23 cellular contexts compared by ENCODE assay signal in the genomic region with DNA sequence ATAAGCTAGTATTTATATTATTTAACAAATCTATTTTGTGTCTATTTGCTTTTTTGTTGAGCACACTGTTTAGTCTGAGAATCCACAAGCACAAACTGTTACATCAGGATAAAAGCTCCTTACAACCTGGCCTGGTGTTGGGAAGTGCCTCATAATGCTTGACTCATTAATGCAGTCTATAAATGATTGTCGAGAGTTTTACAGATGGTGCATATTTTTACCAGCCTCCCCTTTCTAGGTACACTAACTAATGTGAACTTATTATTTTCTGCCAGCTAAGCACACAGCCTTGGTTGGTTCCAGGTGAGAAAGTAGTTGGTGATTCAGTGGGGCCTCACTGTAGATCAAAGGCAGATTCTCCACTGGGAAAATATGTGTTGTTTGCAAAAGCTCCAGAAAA.
"Had no signal": no experiment of that assay in that cellular context is flagged by ENCODE, and none has a peak within 500 bp of the region (broad histone marks: within the 10 kb centered on the region; RNA-seq: fewer than 3 reads in every experiment).

No MANE protein-coding gene starts in this region.

- H3K36me3 ChIP-seq: breast epithelium, SJCRH30 had no signal

- H3K27ac Mint-ChIP-seq: activated CD8-positive, alpha-beta T cell treated with anti-CD3 and anti-CD28 coated beads for 36 hours; activated naive CD8-positive, alpha-beta T cell; activated T-cell treated with anti-CD3 and anti-CD28 coated beads, Interleukin-2, amount 50 U/mL, for 24 hours; IgD-negative memory B cell had no signal

- H3K9me3 Mint-ChIP-seq: activated CD8-positive, alpha-beta T cell treated with anti-CD3 and anti-CD28 coated beads for 36 hours; activated T-cell treated with anti-CD3 and anti-CD28 coated beads, Interleukin-2, amount 50 U/mL, for 24 hours had no signal

- H3K27me3 ChIP-seq: breast epithelium, SJCRH30 had no signal

- H3K27me3 Mint-ChIP-seq: activated CD8-positive, alpha-beta T cell treated with anti-CD3 and anti-CD28 coated beads for 36 hours; activated naive CD8-positive, alpha-beta T cell; activated T-cell treated with anti-CD3 and anti-CD28 coated beads, Interleukin-2, amount 50 U/mL, for 24 hours; IgD-negative memory B cell had no signal

- DNase-seq: activated CD4-positive, alpha-beta T cell treated with anti-CD3 and anti-CD28 coated beads for 4 hours; activated CD8-positive, alpha-beta T cell treated with anti-CD3 and anti-CD28 coated beads for 36 hours; activated effector memory CD4-positive, alpha-beta T cell treated with anti-CD3 and anti-CD28 coated beads, Interleukin-2, amount 50 U/mL, for 16 hours; activated naive CD4-positive, alpha-beta T cell treated with Interleukin-2 at 50 U/mL for 16 hours; activated T-cell treated with anti-CD3 and anti-CD28 coated beads, Interleukin-2, amount 50 U/mL, for 24 hours; caudate nucleus; KG1; NCI-H1048; NCI-H1694; NCI-H2029; NCI-H2107; NCI-H2171 treated with DMSO at 0.1 percent for 48 hours; NCI-H345; NCI-H510A; NCI-H526 treated with DMSO at 0.1 percent for 48 hours; NCI-H82; RPMI8226; SJCRH30; SK-N-SH; T-helper 1 cell had no signal

- H3K9me3 ChIP-seq: breast epithelium, SJCRH30, SK-N-SH had no signal

- H3K4me3 Mint-ChIP-seq: activated CD8-positive, alpha-beta T cell treated with anti-CD3 and anti-CD28 coated beads for 36 hours; activated naive CD8-positive, alpha-beta T cell; activated T-cell treated with anti-CD3 and anti-CD28 coated beads, Interleukin-2, amount 50 U/mL, for 24 hours; IgD-negative memory B cell had no signal

- H3K27ac ChIP-seq: breast epithelium, SJCRH30 had no signal

- H3K4me1 Mint-ChIP-seq: IgD-negative memory B cell had no signal

- H3K4me3 ChIP-seq: breast epithelium, SJCRH30 had no signal

- H3K4me1 ChIP-seq: breast epithelium, SJCRH30 had no signal

- H3K36me3 Mint-ChIP-seq: activated naive CD8-positive, alpha-beta T cell; IgD-negative memory B cell had no signal
